In the genomic region with DNA sequence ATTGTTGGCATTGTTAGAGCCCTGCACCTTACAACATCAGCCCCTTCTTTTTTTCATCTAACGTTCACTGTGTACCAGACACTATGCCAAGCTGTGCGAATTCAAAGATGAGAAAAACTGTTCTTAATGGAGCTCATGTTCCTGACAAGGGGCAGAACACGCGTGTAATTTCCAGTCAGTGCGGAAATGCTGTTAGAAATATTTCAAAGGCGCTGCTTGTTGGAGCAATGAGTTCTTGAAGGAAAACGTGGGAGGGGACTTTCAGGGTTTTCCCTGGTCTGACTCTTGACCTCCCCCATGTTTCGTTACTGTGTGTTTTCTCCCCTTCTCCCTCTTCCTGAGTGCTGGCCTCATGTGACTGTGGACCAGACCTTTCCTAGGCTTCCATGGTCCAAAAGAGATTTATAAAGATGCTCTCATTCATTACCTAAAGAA, we compare ENCODE assay signal across 8 cellular contexts. TPM values are rescaled to one million over a fixed set of nuclear protein-coding genes. Genes with fewer than 3 reads are reported as not detected.
DNase-seq lines count a peak whose midpoint lies in the region; ATAC-seq and TF ChIP-seq lines count a peak whose summit lies in the region.

No MANE protein-coding gene starts in this region.

- POLR2A ChIA-PET in T-cell (lab: Charles Lee) = interaction anchor here (0.7 to 1.0 kb wide), 5 partner anchors 259 to 585 kb away, joined by 4 to 7 read pairs (median 4); partner anchors contain the start of gene WBP1 (in 1 of the 2)

- H3K4me1 Mint-ChIP-seq in T-cell = peaks cover 38 to 43% (median 41%) of the 10 kb centered on the region in 3 donors

- H3K9me3 ChIP-seq in GM23248 (ENCODE audit: low read depth) = no peaks in the 10 kb centered on the region

- no peaks in the 10 kb centered on the region for H3K27me3 Mint-ChIP-seq in T-cell

- peak; percentile 31 for DNase-seq in GM23248
- no peak for DNase-seq in T-cell
- no peak for DNase-seq in epithelial cell of esophagus (ENCODE audit: low read depth)
- DNase-seq in pons (ENCODE audit: low spot score) = peak; percentile 17
- DNase-seq in amygdala (lab: John Stamatoyannopoulos, UW) = no peak
- no peak for DNase-seq in SIG-M5 treated with dmso at 0.1 percent for 504 hours (lab: John Stamatoyannopoulos, UW; ENCODE audit: unreplicated experiment)
- DNase-seq in NCI-H82 treated with DMSO at 0.1 percent for 48 hours (lab: John Stamatoyannopoulos, UW; ENCODE audit: unreplicated experiment) = no peak

- H3K36me3 Mint-ChIP-seq in T-cell = no peaks in the 10 kb centered on the region

- in situ Hi-C loops in GM23248 (cut with MboI) = no loop called here

- TF ChIP-seq CTCF in epithelial cell of esophagus (IDR thresholded peaks at IDR 0.05; ENCODE audit: insufficient read depth, low read depth, low read length, missing control alignments) = no peak

- peak overlapping the region; percentile 88 for H3K4me2 ChIP-seq in GM23248 (ENCODE audit: unreplicated experiment)

- H3K27ac ChIP-seq in GM23248 = peak overlapping the region; percentile 98

- no peaks in the 10 kb centered on the region for H3K27me3 ChIP-seq in GM23248 (replicated peaks; ENCODE audit: insufficient read depth)

- peak overlapping the region; percentile 92 to 99 (median 94) for H3K4me3 Mint-ChIP-seq in T-cell

- H4K20me1 ChIP-seq in GM23248 (ENCODE audit: insufficient read depth) = peaks cover 21% of the 10 kb centered on the region; the same call in 1 of the 2 replicates

- CTCF ChIA-PET in T-cell (lab: Charles Lee) = interaction anchor here (0.5 to 3.7 kb wide), 8 partner anchors 8 to 384 kb away, joined by 3 to 27 read pairs (median 4); partner anchors contain the start of gene MOB1A (in 1 of the 2)

- peak overlapping the region; percentile 99 for H3K9ac ChIP-seq in GM23248

- ATAC-seq in T-cell (replicated peaks in 1 of 4) (no peak), HG03097 (IDR thresholded peaks at IDR 0.05; ENCODE audit: low FRiP score, unreplicated experiment) (no peak)

- peak overlapping the region; percentile 98 for H3K4me3 ChIP-seq in GM23248
- H3K4me3 ChIP-seq in epithelial cell of esophagus (ENCODE audit: low read length) = peak overlapping the region; percentile 82

- peaks cover 37% of the 10 kb centered on the region for H3F3A ChIP-seq in GM23248 (ENCODE audit: insufficient read depth)

- no peaks in the 10 kb centered on the region for H3K9me3 Mint-ChIP-seq in T-cell

- H3K36me3 ChIP-seq in GM23248 (ENCODE audit: low read depth) = peaks cover 24% of the 10 kb centered on the region

- H3K79me2 ChIP-seq in GM23248 (ENCODE audit: insufficient read depth) = peaks cover 57% of the 10 kb centered on the region

- H3K9me2 ChIP-seq in GM23248 (ENCODE audit: insufficient read depth) = no peaks in the 10 kb centered on the region

- peak overlapping the region; percentile 100 for H3K27ac Mint-ChIP-seq in T-cell

- H3K4me1 ChIP-seq in GM23248 (ENCODE audit: insufficient read depth) = peaks cover 31% of the 10 kb centered on the region

- WGBS in GM23248 (ENCODE audit: low coverage in 1 of 2, low lambda C conversion rate in 2 of 2, missing lambda C conversion rate in 2 of 2), 2 experiments = 24 to 27% methylated on average over 8 of the region's 8 CpGs

- 0 out of 2 replicates have a peak overlapping the region, but pooled peaks have one; percentile 72 for H2AFZ ChIP-seq in GM23248

RNA-seq across cellular contexts. Expression of gene MTHFD2, which starts 1.5 kb away (rescaled TPM):
- 211 and 215 TPM in 2 replicates for total RNA-seq in GM23248 (2014; rRNA removed; shearing (Covaris generic))
- 139 and 144 TPM in 2 replicates for polyA plus RNA-seq in GM23248 (2016; fragmentation: Nextera tagmentation; extraction: Ambion mirVana)
- 10 to 100 TPM; 26.3 to 59.3 (median 47.9) TPM for total RNA-seq in T-cell

RNA-seq across cellular contexts. Expression of gene MOB1A, which starts 21.2 kb away (rescaled TPM):
- total RNA-seq in GM23248 (2014; rRNA removed; shearing (Covaris generic)) = 120 and 139 TPM in 2 replicates
- polyA plus RNA-seq in GM23248 (2016; fragmentation: Nextera tagmentation; extraction: Ambion mirVana) = 92.2 and 105 TPM in 2 replicates
- 100 to 1,000 TPM; 131 to 156 (median 138) TPM for total RNA-seq in T-cell

RNA-seq across cellular contexts. Expression of gene BOLA3, which starts 52.2 kb away (rescaled TPM):
- total RNA-seq in GM23248 (2014; rRNA removed; shearing (Covaris generic)) = 46.2 and 63.7 TPM in 2 replicates
- polyA plus RNA-seq in GM23248 (2016; fragmentation: Nextera tagmentation; extraction: Ambion mirVana) = 104 and 109 TPM in 2 replicates
- total RNA-seq in T-cell = 10 to 100 TPM; 13.7 to 16.0 (median 15.5) TPM

Comparison
In these comparisons a context has a peak if more than half of its experiments do, and no peak if none do; other contexts are left out.
1. DNase-seq: peak in GM23248 (single experiment) and pons (single experiment); none in T-cell (0 of 34), epithelial cell of esophagus (single experiment), amygdala (0 of 56), SIG-M5 treated with dmso at 0.1 percent for 504 hours (single experiment) and NCI-H82 treated with DMSO at 0.1 percent for 48 hours (single experiment).